10 cellular contexts compared by ENCODE assay signal in genomic region chr3:113516115-113516505, GRCh38. TPM values are rescaled to one million over a fixed set of nuclear protein-coding genes. Genes with fewer than 3 reads are reported as not detected.
DNase-seq lines count a peak whose midpoint lies in the region; ATAC-seq and TF ChIP-seq lines count a peak whose summit lies in the region.
"Had no signal": no experiment of that assay in that cellular context is flagged by ENCODE, and none has a peak within 500 bp of the region (broad histone marks: within the 10 kb centered on the region; RNA-seq: fewer than 3 reads in every experiment).

No MANE protein-coding gene starts in this region.

- intact Hi-C loops in activated CD4-positive, alpha-beta T cell treated with anti-CD3 and anti-CD28 coated beads for 36 hours (cut with DNase I, micrococcal nuclease), result loop anchor here in 1 of 2 experiments (5.0 kb wide), 1 partner anchor 181 kb away; the partner anchor contains the start of gene USF3

- peaks cover 13% of the 10 kb centered on the region for H3K4me1 ChIP-seq in OCI-LY3 (ENCODE audit: low read length)
- no peaks in the 10 kb centered on the region for H3K4me1 ChIP-seq in thymus (ENCODE audit: control insufficient read depth, insufficient read depth, low read length)

- no peaks in the 10 kb centered on the region for H3K9me3 ChIP-seq in OCI-LY3 (ENCODE audit: insufficient read depth, low read length)
- no peaks in the 10 kb centered on the region for H3K9me3 ChIP-seq in thymus (ENCODE audit: control insufficient read depth)

- H3K4me3 ChIP-seq in OCI-LY3 (ENCODE audit: low read length) (peak overlapping the region; percentile 97), thymus (ENCODE audit: low read length) (no peak overlapping the region)

- CTCF ChIA-PET in activated CD4-positive, alpha-beta T cell treated with anti-CD3 and anti-CD28 coated beads for 36 hours (lab: Charles Lee), result interaction anchor here (0.7 to 3.1 kb wide), 9 partner anchors 9 to 62 kb away, joined by 3 to 23 read pairs (median 3); no protein-coding TSS in a partner anchor

- H3K4me2 ChIP-seq in OCI-LY3 (ENCODE audit: low read length), result peak overlapping the region; percentile 95

- no peak overlapping the region for H2AFZ ChIP-seq in OCI-LY3 (ENCODE audit: low read depth, low read length)

- peaks cover 6% of the 10 kb centered on the region for H3K27me3 Mint-ChIP-seq in activated CD4-positive, alpha-beta T cell treated with anti-CD3 and anti-CD28 coated beads for 36 hours
- H3K27me3 Mint-ChIP-seq in nephron progenitor cell (ENCODE audit: low read depth, poor library complexity), result peaks cover 48% of the 10 kb centered on the region

- H3K27me3 ChIP-seq in OCI-LY3 (ENCODE audit: low read depth, low read length), result no peaks in the 10 kb centered on the region
- no peaks in the 10 kb centered on the region for H3K27me3 ChIP-seq in thymus (ENCODE audit: control insufficient read depth, insufficient read depth)

- peaks cover 8% of the 10 kb centered on the region for H3K4me1 Mint-ChIP-seq in activated CD4-positive, alpha-beta T cell treated with anti-CD3 and anti-CD28 coated beads for 36 hours
- no peaks in the 10 kb centered on the region for H3K4me1 Mint-ChIP-seq in nephron progenitor cell

- no peaks in the 10 kb centered on the region for H3K9me3 Mint-ChIP-seq in activated CD4-positive, alpha-beta T cell treated with anti-CD3 and anti-CD28 coated beads for 36 hours (ENCODE audit: low read depth)
- peaks cover 8% of the 10 kb centered on the region for H3K9me3 Mint-ChIP-seq in nephron progenitor cell

- peak overlapping the region; percentile 72 for H3K27ac Mint-ChIP-seq in activated CD4-positive, alpha-beta T cell treated with anti-CD3 and anti-CD28 coated beads for 36 hours
- no peak overlapping the region for H3K27ac Mint-ChIP-seq in nephron progenitor cell

- no peak overlapping the region for H3K27ac ChIP-seq in OCI-LY3 (ENCODE audit: low read length)
- H3K27ac ChIP-seq in epithelial cell of prostate, result peak overlapping the region; percentile 78
- H3K27ac ChIP-seq in thymus (ENCODE audit: low read depth), result peak overlapping the region; percentile 31

- POLR2A ChIA-PET in activated CD4-positive, alpha-beta T cell treated with anti-CD3 and anti-CD28 coated beads for 36 hours (lab: Charles Lee), result interaction anchor here (0.7 to 1.3 kb wide), 4 partner anchors 16 to 257 kb away, joined by 3 to 5 read pairs (median 3); no protein-coding TSS in a partner anchor

- H3K36me3 ChIP-seq in OCI-LY3 (replicated peaks; ENCODE audit: low read depth, low read length) (no peaks in the 10 kb centered on the region), thymus (ENCODE audit: control insufficient read depth, insufficient read depth) (no peaks in the 10 kb centered on the region)

- H4K20me1 ChIP-seq in OCI-LY3 (ENCODE audit: insufficient read depth, low read length), result no peaks in the 10 kb centered on the region

- ATAC-seq in activated CD4-positive, alpha-beta T cell treated with anti-CD3 and anti-CD28 coated beads for 36 hours, result no peak
- no peak for ATAC-seq in GM19452 (IDR thresholded peaks at IDR 0.05; ENCODE audit: unreplicated experiment)

- peak overlapping the region; percentile 94; the same call in 1 of the 2 replicates for H3K9ac ChIP-seq in OCI-LY3 (ENCODE audit: low read length)

- 38% methylated on average over 5 of the region's 5 CpGs for WGBS in thymus

- TF ChIP-seq CTCF in OCI-LY3 (IDR thresholded peaks at IDR 0.05; ENCODE audit: low read depth, low read length) (no peak), nephron progenitor cell (IDR thresholded peaks at IDR 0.05) (no peak)

- DNase-seq in activated CD4-positive, alpha-beta T cell treated with anti-CD3 and anti-CD28 coated beads for 36 hours, result no peak
- no peak for DNase-seq in activated CD4-positive, alpha-beta T cell treated with anti-CD3 and anti-CD28 coated beads, Interleukin-2, amount 50 U/mL, for 48 hours
- no peak for DNase-seq in epithelial cell of prostate (ENCODE audit: low read depth, low spot score)
- DNase-seq in NCI-H345 treated with DMSO at 0.1 percent for 48 hours (lab: John Stamatoyannopoulos, UW; ENCODE audit: unreplicated experiment), result no peak
- no peak for DNase-seq in nephron progenitor cell
- DNase-seq: KG1 had no signal

- H3K79me2 ChIP-seq in OCI-LY3 (ENCODE audit: low read length), result peaks cover 19% of the 10 kb centered on the region

- H3K4me3 Mint-ChIP-seq in activated CD4-positive, alpha-beta T cell treated with anti-CD3 and anti-CD28 coated beads for 36 hours, result no peak overlapping the region
- H3K4me3 Mint-ChIP-seq in nephron progenitor cell, result no peak overlapping the region

- peaks cover 2% of the 10 kb centered on the region for H3K36me3 Mint-ChIP-seq in activated CD4-positive, alpha-beta T cell treated with anti-CD3 and anti-CD28 coated beads for 36 hours (ENCODE audit: low read depth)
- peaks cover 10% of the 10 kb centered on the region for H3K36me3 Mint-ChIP-seq in nephron progenitor cell (ENCODE audit: low read depth)
- H3K36me3 Mint-ChIP-seq: brain had no signal

RNA-seq across cellular contexts. Expression of gene SPICE1, which starts 1.2 kb away (rescaled TPM):
- total RNA-seq in activated CD4-positive, alpha-beta T cell treated with anti-CD3 and anti-CD28 coated beads for 36 hours, result 10 to 100 TPM; 31.9 to 32.8 TPM
- polyA plus RNA-seq in thymus, result 4.4 TPM

RNA-seq across cellular contexts. Expression of gene SIDT1, which starts 16.2 kb away (rescaled TPM):
- total RNA-seq in activated CD4-positive, alpha-beta T cell treated with anti-CD3 and anti-CD28 coated beads for 36 hours, result 10 to 100 TPM; 19.0 to 19.7 TPM
- polyA plus RNA-seq in thymus, result 12.6 TPM
